1 cellular context compared by ENCODE assay signal in the genomic region with DNA sequence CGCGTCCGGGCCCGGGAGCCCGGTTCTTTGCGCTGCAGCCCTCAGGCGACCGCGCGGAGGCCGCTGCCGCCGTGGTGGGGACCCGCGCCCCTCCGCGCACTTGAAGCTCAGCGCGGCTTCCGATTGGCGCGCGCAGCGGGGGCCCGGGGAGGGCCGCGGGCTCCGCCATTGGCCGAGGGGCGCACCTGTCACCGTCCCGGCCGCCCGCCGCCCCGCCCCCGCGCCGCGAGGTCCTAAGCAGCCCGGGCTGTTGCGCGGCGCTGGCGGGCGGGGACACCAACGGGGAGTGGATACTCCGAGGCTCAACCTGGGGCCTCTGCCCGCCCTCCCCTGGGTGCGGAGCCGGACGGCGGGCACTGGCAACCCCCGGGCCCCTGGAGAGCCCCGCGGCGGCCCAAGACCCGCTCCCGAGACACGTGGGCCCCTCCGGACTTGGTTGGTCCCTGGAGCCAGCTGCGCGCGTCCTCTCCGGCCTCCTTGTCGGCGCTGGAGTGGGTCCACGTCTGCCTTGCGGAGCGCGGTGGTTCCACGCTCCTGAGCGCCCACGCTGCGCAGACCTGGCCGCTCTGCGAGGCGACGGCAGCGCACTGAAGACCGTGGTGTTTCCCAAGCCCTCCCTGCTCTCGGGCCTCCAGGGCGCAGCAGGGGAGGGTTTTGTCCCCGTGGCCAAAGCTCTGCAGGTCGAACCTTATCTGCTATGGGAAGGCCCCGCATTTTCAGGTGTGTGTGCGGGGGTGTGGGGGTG.
TF ChIP-seq lines count a peak whose summit lies in the region.

A gene (minus strand): TSS at position 76 of the 745 bp plus-strand sequence. CDS start 313 bp downstream, outside the sequence.

TF ChIP-seq in H1, 55 proteins besides CTCF, POLR2A, EP300 and RAD21 (continued from another document):
- peak; percentile 92 for TF ChIP-seq FOSL1 (IDR thresholded peaks at IDR 0.05; ENCODE audit: insufficient read depth, low read depth, low read length)
- peak; percentile 95 for TF ChIP-seq KDM4A (IDR thresholded peaks at IDR 0.05; ENCODE audit: low read depth, low read length, severe bottlenecking)
- TF ChIP-seq NANOG (IDR thresholded peaks at IDR 0.05; ENCODE audit: insufficient read depth, low read depth, low read length, poor library complexity, severe bottlenecking) = peak; percentile 16
- no peak for TF ChIP-seq BACH1 (IDR thresholded peaks at IDR 0.05; ENCODE audit: low read length)
- no peak for TF ChIP-seq MAFK (IDR thresholded peaks at IDR 0.05; ENCODE audit: low read depth, low read length)
- no peak for TF ChIP-seq TAF7 (optimal IDR thresholded peaks at IDR 0.05; ENCODE audit: borderline replicate concordance, low read depth, low read length)
- no peak for TF ChIP-seq SAP30 (IDR thresholded peaks at IDR 0.05; ENCODE audit: insufficient read depth, insufficient replicate concordance, low read length)
- no peak for TF ChIP-seq SRF (IDR thresholded peaks at IDR 0.05; ENCODE audit: low read depth, low read length)
- TF ChIP-seq CREB1 (IDR thresholded peaks at IDR 0.05) = no peak
- no peak for TF ChIP-seq CHD2 (IDR thresholded peaks at IDR 0.05; ENCODE audit: low read length)
- no peak for TF ChIP-seq ASH2L (IDR thresholded peaks at IDR 0.05; ENCODE audit: low read length)
- no peak for TF ChIP-seq RFX5 (IDR thresholded peaks at IDR 0.05; ENCODE audit: borderline replicate concordance, low read depth, low read length)
- TF ChIP-seq BRCA1 (IDR thresholded peaks at IDR 0.05; ENCODE audit: low read depth, low read length) = no peak
- TF ChIP-seq EGR1 (IDR thresholded peaks at IDR 0.05; ENCODE audit: borderline replicate concordance, low read depth, low read length) = peak; percentile 76; the same call in 1 of the 2 replicates
- no peak for TF ChIP-seq KDM5A (IDR thresholded peaks at IDR 0.05; ENCODE audit: low read length)
- no peak for TF ChIP-seq CEBPB (IDR thresholded peaks at IDR 0.05; ENCODE audit: low read depth, low read length)
- TF ChIP-seq GTF2F1 (IDR thresholded peaks at IDR 0.05; ENCODE audit: borderline replicate concordance, low read depth, low read length) = no peak
- no peak for TF ChIP-seq CHD1 (IDR thresholded peaks at IDR 0.05; ENCODE audit: low read depth, low read length)
- peak; percentile 40; the same call in 1 of the 2 replicates for TF ChIP-seq RBBP5 (IDR thresholded peaks at IDR 0.05; ENCODE audit: borderline replicate concordance, low read depth, low read length)
- TF ChIP-seq POLR2AphosphoS5 (IDR thresholded peaks at IDR 0.05; ENCODE audit: low read depth, low read length) = no peak
- no peak for TF ChIP-seq POU5F1 (IDR thresholded peaks at IDR 0.05; ENCODE audit: low read depth, low read length)
- TF ChIP-seq SP2 (IDR thresholded peaks at IDR 0.05; ENCODE audit: low read length) = no peak
- TF ChIP-seq SIN3A (conservative IDR thresholded peaks at IDR 0.05 in 1 of 2, IDR thresholded peaks at IDR 0.05 in 1 of 2; ENCODE audit: low read depth in 1 of 2, low read length in 2 of 2) = 0 out of 4 replicates have a peak, but pooled peaks of 1 of the 2 experiments have one; percentile 20
- TF ChIP-seq CTBP2 (IDR thresholded peaks at IDR 0.05; ENCODE audit: borderline replicate concordance, insufficient read depth, insufficient read length, low read length) = peak; percentile 6
- peak; percentile 54; the same call in 1 of the 2 replicates for TF ChIP-seq SP1 (IDR thresholded peaks at IDR 0.05; ENCODE audit: low read depth, low read length)
- TF ChIP-seq PHF8 (conservative IDR thresholded peaks at IDR 0.05; ENCODE audit: low read depth, low read length) = no peak
- no peak for TF ChIP-seq RXRA (IDR thresholded peaks at IDR 0.05; ENCODE audit: insufficient read depth, low read depth, low read length)
- TF ChIP-seq, protein P1, sequence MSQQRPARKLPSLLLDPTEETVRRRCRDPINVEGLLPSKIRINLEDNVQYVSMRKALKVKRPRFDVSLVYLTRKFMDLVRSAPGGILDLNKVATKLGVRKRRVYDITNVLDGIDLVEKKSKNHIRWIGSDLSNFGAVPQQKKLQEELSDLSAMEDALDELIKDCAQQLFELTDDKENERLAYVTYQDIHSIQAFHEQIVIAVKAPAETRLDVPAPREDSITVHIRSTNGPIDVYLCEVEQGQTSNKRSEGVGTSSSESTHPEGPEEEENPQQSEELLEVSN (IDR thresholded peaks at IDR 0.05) = no peak
- TF ChIP-seq JUN (IDR thresholded peaks at IDR 0.05; ENCODE audit: low read depth, low read length) = no peak
